In genomic region chr1:37476460-37477197, GRCh38 we compare ENCODE assay signal across 8 cellular contexts. TPM values are rescaled to one million over a fixed set of nuclear protein-coding genes. Genes with fewer than 3 reads are reported as not detected.
DNase-seq lines count a peak whose midpoint lies in the region; ATAC-seq and TF ChIP-seq lines count a peak whose summit lies in the region.

No MANE protein-coding gene starts in this region.

- peaks cover 12% of the 10 kb centered on the region for H3K36me3 Mint-ChIP-seq in IgD-negative memory B cell

- H3K9me3 Mint-ChIP-seq in IgD-negative memory B cell, result no peaks in the 10 kb centered on the region

- intact Hi-C loops in ascending aorta (cut with DNase I), result loop anchor here (10.0 kb wide), 2 partner anchors 518 to 1092 kb away; partner anchors contain the start of genes SF3A3 and STK40

- H3K27me3 Mint-ChIP-seq in IgD-negative memory B cell, result no peaks in the 10 kb centered on the region

- peak overlapping the region; percentile 99 for H3K27ac ChIP-seq in ascending aorta
- peak overlapping the region; percentile 36 for H3K27ac ChIP-seq in iPS-18a (ENCODE audit: low read length)

- H3K4me3 ChIP-seq in ascending aorta, result peak overlapping the region; percentile 81 to 95
- H3K4me3 ChIP-seq in iPS-18a (ENCODE audit: low read length), result peak overlapping the region; percentile 74
- H3K4me3 ChIP-seq in skeletal muscle satellite cell (ENCODE audit: low read length), result peak overlapping the region; percentile 78

- peaks cover 22 to 32% (median 26%) of the 10 kb centered on the region in 3 donors for H3K4me1 Mint-ChIP-seq in IgD-negative memory B cell

- H3K4me1 ChIP-seq in ascending aorta (peaks cover 38 to 69% of the 10 kb centered on the region in 2 donors), iPS-18a (ENCODE audit: control insufficient read depth, low read depth, low read length) (peaks cover 35% of the 10 kb centered on the region), skeletal muscle satellite cell (ENCODE audit: control insufficient read depth, insufficient read depth, low read length) (peaks cover 79% of the 10 kb centered on the region)

- peak overlapping the region; percentile 98 to 100 (median 100) for H3K27ac Mint-ChIP-seq in IgD-negative memory B cell

- DNase-seq in DMS 273 treated with DMSO at 0.1 percent for 48 hours (lab: John Stamatoyannopoulos, UW) (peak; percentile 53), ascending aorta (ENCODE audit: low spot score in 2 of 2) (peak; percentile 77 to 95), NOMO-1 treated with dmso at 0.1 percent for 144 hours (lab: John Stamatoyannopoulos, UW; ENCODE audit: unreplicated experiment) (no peak)
- DNase-seq in stimulated activated CD8-positive, alpha-beta memory T cell treated with anti-CD3 and anti-CD28 coated beads, Interleukin-4, amount 100 ng/mL, for 48 hours, result no peak

- peak overlapping the region; percentile 8 for H3K9ac ChIP-seq in iPS-18a (ENCODE audit: low read length)
- H3K9ac ChIP-seq in skeletal muscle satellite cell (ENCODE audit: low read depth, low read length), result peak overlapping the region; percentile 93

- H3K27me3 ChIP-seq in ascending aorta (no peaks in the 10 kb centered on the region), iPS-18a (ENCODE audit: control insufficient read depth, insufficient read depth, low read length) (peaks cover 18% of the 10 kb centered on the region), skeletal muscle satellite cell (ENCODE audit: control insufficient read depth, insufficient read depth, low read length) (no peaks in the 10 kb centered on the region)

- no peak for TF ChIP-seq CTCF in ascending aorta (IDR thresholded peaks at IDR 0.05)

- peaks cover 20 to 27% of the 10 kb centered on the region in 2 donors for H3K36me3 ChIP-seq in ascending aorta
- peaks cover 20% of the 10 kb centered on the region for H3K36me3 ChIP-seq in iPS-18a (ENCODE audit: control insufficient read depth, low read depth, low read length)
- peaks cover 51% of the 10 kb centered on the region for H3K36me3 ChIP-seq in skeletal muscle satellite cell (ENCODE audit: insufficient read depth, low read length)

- H3K9me3 ChIP-seq in ascending aorta, result no peaks in the 10 kb centered on the region
- no peaks in the 10 kb centered on the region for H3K9me3 ChIP-seq in iPS-18a (ENCODE audit: control insufficient read depth, low read depth, low read length)
- H3K9me3 ChIP-seq in skeletal muscle satellite cell (replicated peaks; ENCODE audit: low read length), result no peaks in the 10 kb centered on the region

- H3K4me3 Mint-ChIP-seq in IgD-negative memory B cell, result peak overlapping the region; percentile 98 to 99 (median 98)

- peak overlapping the region; percentile 99 for H3K4me2 ChIP-seq in skeletal muscle satellite cell (ENCODE audit: low read length)

- ATAC-seq in HG03571 (IDR thresholded peaks at IDR 0.05; ENCODE audit: unreplicated experiment), result no peak

RNA-seq across cellular contexts. Expression of gene ZC3H12A, which starts 2.2 kb away (rescaled TPM):
- 20.6 TPM for polyA plus RNA-seq in IgD-negative memory B cell
- 12.8 TPM for total RNA-seq in ascending aorta
- 9.8 and 9.9 TPM in 2 replicates for total RNA-seq in skeletal muscle satellite cell (2012; rRNA removed)

RNA-seq across cellular contexts. Expression of gene MEAF6, which starts 37.9 kb away (rescaled TPM):
- 151 TPM for polyA plus RNA-seq in IgD-negative memory B cell
- total RNA-seq in ascending aorta, result 12.3 TPM
- 52.9 and 59.1 TPM in 2 replicates for total RNA-seq in skeletal muscle satellite cell (2012; rRNA removed)

Comparison
In these comparisons a context has a peak if more than half of its experiments do, and no peak if none do; other contexts are left out.
1. DNase-seq: peak in DMS 273 treated with DMSO at 0.1 percent for 48 hours (single experiment) and ascending aorta (2 of 2); none in stimulated activated CD8-positive, alpha-beta memory T cell treated with anti-CD3 and anti-CD28 coated beads, Interleukin-4, amount 100 ng/mL, for 48 hours (single experiment) and NOMO-1 treated with dmso at 0.1 percent for 144 hours (single experiment).
2. Peak in every context shown above with its lines, with median percentiles within 50 percentile points of each other: H3K4me3 ChIP-seq.